ENCODE assay signal across 21 cellular contexts in genomic region chr7:30754315-30754877, GRCh38. TPM values are rescaled to one million over a fixed set of nuclear protein-coding genes. Genes with fewer than 3 reads are reported as not detected.
DNase-seq lines count a peak whose midpoint lies in the region; ATAC-seq, FAIRE-seq and TF ChIP-seq lines count a peak whose summit lies in the region.
"Had no signal": no experiment of that assay in that cellular context is flagged by ENCODE, and none has a peak within 500 bp of the region (broad histone marks: within the 10 kb centered on the region; RNA-seq: fewer than 3 reads in every experiment).

No MANE protein-coding gene starts in this region.

- no peaks in the 10 kb centered on the region for H3K36me3 ChIP-seq in K562 (ENCODE audit: control insufficient read depth, insufficient read depth, low read length)
- no peaks in the 10 kb centered on the region for H3K36me3 ChIP-seq in HepG2 (replicated peaks in 1 of 2; ENCODE audit: control insufficient read depth in 1 of 2, insufficient read depth in 2 of 2, low read length in 2 of 2)
- peaks cover 9% of the 10 kb centered on the region for H3K36me3 ChIP-seq in thoracic aorta
- H3K36me3 ChIP-seq: BLaER1 had no signal

- TF ChIP-seq CTCF in K562 (IDR thresholded peaks at IDR 0.05 in 2 of 3, conservative IDR thresholded peaks at IDR 0.05 in 1 of 3; ENCODE audit: insufficient read depth in 2 of 3, low read depth in 1 of 3, low read length in 3 of 3): no peak
- TF ChIP-seq CTCF in HepG2 (CRISPR knock-in tag; IDR thresholded peaks at IDR 0.05): no peak
- no peak for TF ChIP-seq CTCF in thoracic aorta (IDR thresholded peaks at IDR 0.05)
- no peak for TF ChIP-seq CTCF in CD4-positive, alpha-beta T cell (IDR thresholded peaks at IDR 0.05)

- no peak overlapping the region for H3K27ac Mint-ChIP-seq in activated naive CD4-positive, alpha-beta T cell treated with anti-CD3 and anti-CD28 coated beads, Interleukin-2, amount 50 U/mL, for 72 hours
- H3K27ac Mint-ChIP-seq in CD4-positive, alpha-beta T cell: no peak overlapping the region
- H3K27ac Mint-ChIP-seq: CD8-positive, alpha-beta T cell had no signal

- H3K4me3 ChIP-seq in K562 (no peak overlapping the region), HepG2 (replicated peaks in 1 of 3; ENCODE audit: insufficient read depth in 1 of 3, low read depth in 2 of 3, low read length in 3 of 3) (no peak overlapping the region), thoracic aorta (peak overlapping the region; percentile 67)
- H3K4me3 ChIP-seq: BLaER1, GM12878 had no signal

- H2AFZ ChIP-seq in K562 (ENCODE audit: low read depth, low read length) (no peak overlapping the region), HepG2 (ENCODE audit: low read length) (no peak overlapping the region)

- TF ChIP-seq EP300 in K562 (IDR thresholded peaks at IDR 0.05; ENCODE audit: low read length) (no peak), HepG2 (IDR thresholded peaks at IDR 0.05; ENCODE audit: low read depth in 2 of 2, low read length in 2 of 2) (no peak), HepG2 (CRISPR knock-in tag; IDR thresholded peaks at IDR 0.05; ENCODE audit: borderline replicate concordance) (no peak)

- ATAC-seq in K562 (no peak), HepG2 (no peak), thoracic aorta (ENCODE audit: insufficient number of reproducible peaks, low FRiP score, low read depth) (no peak)
- ATAC-seq in activated naive CD4-positive, alpha-beta T cell treated with anti-CD3 and anti-CD28 coated beads, Interleukin-2, amount 50 U/mL, for 72 hours: no peak
- ATAC-seq in CD4-positive, alpha-beta T cell (ENCODE audit: poor library complexity): no peak
- ATAC-seq: CD8-positive, alpha-beta T cell; GM12878 had no signal

- no peak overlapping the region for H3K4me2 ChIP-seq in K562 (ENCODE audit: insufficient read depth, low read length)
- no peak overlapping the region for H3K4me2 ChIP-seq in HepG2 (ENCODE audit: low read depth, low read length)
- H3K4me2 ChIP-seq: BLaER1 had no signal

- H3K4me1 ChIP-seq in K562 (replicated peaks in 1 of 2; ENCODE audit: control insufficient read depth in 2 of 2, insufficient read depth in 2 of 2, low read length in 2 of 2) (peaks cover 9 to 35% of the 10 kb centered on the region in 2 experiments; a peak in 4 of 5 replicates), HepG2 (ENCODE audit: insufficient read depth, low read length) (peaks cover 12% of the 10 kb centered on the region), thoracic aorta (ENCODE audit: control insufficient read depth in 1 of 2, low read depth in 2 of 2) (peaks cover 36 to 85% of the 10 kb centered on the region in 2 donors)
- H3K4me1 ChIP-seq: BLaER1 had no signal

- intact Hi-C loops in K562 (cut with micrococcal nuclease) (no loop called here), HepG2 (cut with micrococcal nuclease; ENCODE audit: unreplicated experiment) (no loop called here)
- intact Hi-C loops in CD4-positive, alpha-beta T cell (cut with DNase I, micrococcal nuclease): no loop called here

- TF ChIP-seq POLR2A in K562 (conservative IDR thresholded peaks at IDR 0.05) (no peak), HepG2 (IDR thresholded peaks at IDR 0.05; ENCODE audit: insufficient read depth in 1 of 2, low read depth in 2 of 2, low read length in 2 of 2) (no peak)

- WGBS in K562 (ENCODE audit: insufficient coverage, low coverage, missing lambda C conversion rate): 59% methylated on average over 6 of the region's 6 CpGs
- 42% methylated on average over 6 of the region's 6 CpGs for WGBS in HepG2 (ENCODE audit: low lambda C conversion rate)

- peak; percentile 28 for FAIRE-seq in HTR-8/SVneo (lab: Jason Lieb, UNC)
- no peak for FAIRE-seq in K562 (lab: Jason Lieb, UNC)
- FAIRE-seq in HepG2 (lab: Jason Lieb, UNC): no peak
- FAIRE-seq: GM12878 had no signal

- no peak overlapping the region for H3K9ac ChIP-seq in K562 (ENCODE audit: insufficient read depth in 1 of 2, low read depth in 2 of 2, low read length in 2 of 2)
- no peak overlapping the region for H3K9ac ChIP-seq in HepG2 (ENCODE audit: insufficient read depth, low read depth, low read length)
- H3K9ac ChIP-seq: BLaER1 had no signal

- in situ Hi-C loops in K562 (cut with MboI) (no loop called here), HepG2 (cut with HindIII; ENCODE audit: extremely low pct_ligation_motif_present, low pct_unique_long_range_greater_than_20kb) (no loop called here)

- H4K20me1 ChIP-seq in K562 (replicated peaks; ENCODE audit: control insufficient read depth, insufficient read depth, low read length): no peaks in the 10 kb centered on the region
- H4K20me1 ChIP-seq in HepG2 (ENCODE audit: insufficient read depth, low read length): no peaks in the 10 kb centered on the region
- H4K20me1 ChIP-seq: BLaER1 had no signal

- H3K9me3 ChIP-seq in K562 (replicated peaks; ENCODE audit: control insufficient read depth, insufficient read depth, low read depth, low read length) (peaks cover 2% of the 10 kb centered on the region; the same call in 1 of the 2 replicates), HepG2 (ENCODE audit: low read length) (no peaks in the 10 kb centered on the region), thoracic aorta (no peaks in the 10 kb centered on the region)
- no peaks in the 10 kb centered on the region for H3K9me3 ChIP-seq in CD4-positive, alpha-beta T cell (ENCODE audit: control insufficient read depth, low read length)

- BruUV-seq in K562 (replicated peaks; lab: Mats Ljungman, UMichigan) (no TSS peak), HepG2 (replicated peaks; lab: Mats Ljungman, UMichigan) (no TSS peak)

- H3K27me3 Mint-ChIP-seq in CD4-positive, alpha-beta T cell: peaks cover 1% of the 10 kb centered on the region

- POLR2A ChIA-PET in K562 (lab: Yijun Ruan, JAX) (interaction anchor here (0.7 kb wide), 2 partner anchors 234 to 594 kb away, joined by 3 read pairs; no protein-coding TSS in a partner anchor), HepG2 (lab: Yijun Ruan, JAX) (no interaction called here)
- POLR2A ChIA-PET in CD4-positive, alpha-beta T cell (lab: Charles Lee): no interaction called here

- no peaks in the 10 kb centered on the region for H3K79me2 ChIP-seq in K562 (ENCODE audit: control insufficient read depth, insufficient read depth, low read length)
- no peaks in the 10 kb centered on the region for H3K79me2 ChIP-seq in HepG2 (ENCODE audit: insufficient read depth, low read length)

- H3K9me1 ChIP-seq in K562 (ENCODE audit: control insufficient read depth, insufficient read depth, low read length): no peaks in the 10 kb centered on the region

- no peak for DNase-seq in HTR-8/SVneo (ENCODE audit: insufficient read length, low spot score)
- no peak for DNase-seq in K562 (ENCODE audit: extremely low read depth in 1 of 4, low spot score in 3 of 4)
- DNase-seq in HepG2 (ENCODE audit: low spot score): no peak
- DNase-seq in thoracic aorta (ENCODE audit: low spot score): no peak
- no peak for DNase-seq in activated naive CD4-positive, alpha-beta T cell treated with anti-CD3 and anti-CD28 coated beads, Interleukin-2, amount 50 U/mL, for 72 hours (ENCODE audit: low spot score in 2 of 2)
- DNase-seq in DMS114 treated with DMSO at 0.1 percent for 48 hours (lab: John Stamatoyannopoulos, UW; ENCODE audit: unreplicated experiment): no peak
- DNase-seq in CD4-positive, alpha-beta T cell: no peak
- DNase-seq: Calu3; CD8-positive, alpha-beta T cell; DMS53; EL; Karpas-422; NCI-H1417 treated with DMSO at 0.1 percent for 48 hours; NCI-H1930; NCI-H345; NCI-H524 treated with DMSO at 0.1 percent for 48 hours; RPMI8226; SIG-M5 had no signal

- no peak overlapping the region for H3K27ac ChIP-seq in K562 (ENCODE audit: extremely low read depth, low read depth, low read length)
- H3K27ac ChIP-seq in HepG2 (ENCODE audit: extremely low read length, insufficient read depth, low read length): no peak overlapping the region
- peak overlapping the region in 1 of 2 donors; percentile 96 for H3K27ac ChIP-seq in thoracic aorta
- no peak overlapping the region for H3K27ac ChIP-seq in CD4-positive, alpha-beta T cell (ENCODE audit: low read depth, low read length)
- H3K27ac ChIP-seq: BLaER1 had no signal

- CTCF ChIA-PET in K562 (lab: Yijun Ruan, JAX; ENCODE audit: low intra/inter-chr PET ratio): no interaction called here
- CTCF ChIA-PET in HepG2 (lab: Yijun Ruan, JAX; ENCODE audit: low intra/inter-chr PET ratio, low total read pairs): no interaction called here
- CTCF ChIA-PET in CD4-positive, alpha-beta T cell (lab: Charles Lee): no interaction called here

- no peak overlapping the region for H3K4me3 Mint-ChIP-seq in CD4-positive, alpha-beta T cell
- H3K4me3 Mint-ChIP-seq: CD8-positive, alpha-beta T cell had no signal

- H3K36me3 Mint-ChIP-seq in activated naive CD4-positive, alpha-beta T cell treated with anti-CD3 and anti-CD28 coated beads, Interleukin-2, amount 50 U/mL, for 72 hours: peaks cover 0 to 8% of the 10 kb centered on the region in 2 donors
- H3K36me3 Mint-ChIP-seq in CD4-positive, alpha-beta T cell (ENCODE audit: low read depth): no peaks in the 10 kb centered on the region
- H3K36me3 Mint-ChIP-seq: CD8-positive, alpha-beta T cell had no signal

- H3K9me3 Mint-ChIP-seq in activated naive CD4-positive, alpha-beta T cell treated with anti-CD3 and anti-CD28 coated beads, Interleukin-2, amount 50 U/mL, for 72 hours: no peaks in the 10 kb centered on the region
- no peaks in the 10 kb centered on the region for H3K9me3 Mint-ChIP-seq in CD4-positive, alpha-beta T cell
- H3K9me3 Mint-ChIP-seq: CD8-positive, alpha-beta T cell had no signal

- no peak for TF ChIP-seq RAD21 in K562 (CRISPR knock-in tag; conservative IDR thresholded peaks at IDR 0.05 in 1 of 2, IDR thresholded peaks at IDR 0.05 in 1 of 2)
- TF ChIP-seq RAD21 in HepG2 (CRISPR knock-in tag; IDR thresholded peaks at IDR 0.05): no peak

- no peaks in the 10 kb centered on the region for H3K4me1 Mint-ChIP-seq in CD4-positive, alpha-beta T cell (ENCODE audit: low read depth)

- no peaks in the 10 kb centered on the region for H3K27me3 ChIP-seq in K562 (ENCODE audit: control insufficient read depth in 2 of 2, insufficient read depth in 2 of 2, low read length in 2 of 2)
- H3K27me3 ChIP-seq in HepG2 (ENCODE audit: control insufficient read depth in 1 of 2, insufficient read depth in 2 of 2, low read length in 2 of 2): no peaks in the 10 kb centered on the region
- no peaks in the 10 kb centered on the region for H3K27me3 ChIP-seq in thoracic aorta (replicated peaks; ENCODE audit: insufficient read depth)
- H3K27me3 ChIP-seq in CD4-positive, alpha-beta T cell (ENCODE audit: control insufficient read depth, insufficient read depth, low read length): no peaks in the 10 kb centered on the region
- H3K27me3 ChIP-seq: BLaER1 had no signal

RNA-seq across cellular contexts. Expression of gene INMT, which starts 2.5 kb away (rescaled TPM):
- total RNA-seq in K562 (2011; cell fraction: chromatin; rRNA removed; ENCODE audit: low replicate concordance): not detected in 2 replicates
- total RNA-seq in K562 (2011; cell fraction: nucleolus; rRNA removed): not detected in 2 replicates
- not detected in 2 replicates for total RNA-seq in K562 (2011; cell fraction: nucleoplasm; rRNA removed)
- total RNA-seq in K562 (2014; rRNA removed) (not detected in 2 replicates), K562 (2014; rRNA removed; fragmentation: Illumina TruSeq; extraction: Trizol) (not detected in 2 replicates), K562 (2015; rRNA removed; fragmentation: Illumina TruSeq; extraction: Trizol) (0.04 TPM in 1 of 2 replicates, not detected in the other), K562 (2021) (0.11 and 0.27 TPM in 2 replicates), HepG2 (2016; rRNA removed; fragmentation: Illumina TruSeq; extraction: Trizol) (not detected in 2 replicates), thoracic aorta (100 to 1,000 TPM; 137 to 243 TPM)
- polyA plus RNA-seq in K562 (2011; rRNA removed) (not detected in 2 replicates), K562 (2014; fragmentation: Illumina TruSeq; extraction: Trizol) (not detected in 2 replicates), K562 (2014; fragmentation: Nextera tagmentation; extraction: Ambion mirVana) (not detected), K562 (2014; rRNA removed) (not detected in 2 replicates), HepG2 (2011; rRNA removed) (not detected in 2 replicates)
- polyA plus RNA-seq in K562 (2011; cell fraction: cytosol; rRNA removed): not detected in 2 replicates
- polyA plus RNA-seq in K562 (2011; cell fraction: nucleus; rRNA removed): not detected in 2 replicates
- 0.05 TPM in 1 of 2 replicates, not detected in the other for polyA plus RNA-seq in K562 (2012)
- not detected in 2 replicates for polyA minus RNA-seq in K562 (2011; rRNA and poly(A)+ RNA removed)
- polyA minus RNA-seq in K562 (2011; cell fraction: cytosol; rRNA and poly(A)+ RNA removed): not detected in 2 replicates
- not detected in 2 replicates for polyA minus RNA-seq in K562 (2011; cell fraction: nucleus; rRNA and poly(A)+ RNA removed)
- not detected in 2 replicates for total RNA-seq in HepG2 (2016; cell fraction: cytosol; rRNA removed; fragmentation: Illumina TruSeq; extraction: Trizol; ENCODE audit: low read depth)
- total RNA-seq in HepG2 (2016; cell fraction: insoluble cytoplasmic fraction; rRNA removed; fragmentation: Illumina TruSeq; extraction: Trizol): not detected in 2 replicates
- not detected in 2 replicates for total RNA-seq in HepG2 (2016; cell fraction: membrane; rRNA removed; fragmentation: Illumina TruSeq; extraction: Trizol)
- not detected in 2 replicates for total RNA-seq in HepG2 (2016; cell fraction: nucleus; rRNA removed; fragmentation: Illumina TruSeq; extraction: Trizol)
- polyA plus RNA-seq in HepG2 (2011; cell fraction: cytosol; rRNA removed): not detected in 2 replicates
- not detected in 2 replicates for polyA plus RNA-seq in HepG2 (2011; cell fraction: nucleus; rRNA removed)
- polyA plus RNA-seq in HepG2 (2012): not detected in 2 replicates
- not detected in 2 replicates for polyA plus RNA-seq in HepG2 (2016; cell fraction: cytosol; fragmentation: Illumina TruSeq; extraction: Trizol; ENCODE audit: low read depth)
- polyA plus RNA-seq in HepG2 (2016; cell fraction: insoluble cytoplasmic fraction; fragmentation: Illumina TruSeq; extraction: Trizol; ENCODE audit: low read depth): not detected in 2 replicates
- polyA plus RNA-seq in HepG2 (2016; cell fraction: membrane; fragmentation: Illumina TruSeq; extraction: Trizol; ENCODE audit: low read depth): not detected in 2 replicates
- polyA plus RNA-seq in HepG2 (2016; cell fraction: nucleus; fragmentation: Illumina TruSeq; extraction: Trizol; ENCODE audit: insufficient read depth, low read depth): not detected in 2 replicates
- polyA minus RNA-seq in HepG2 (2011; rRNA and poly(A)+ RNA removed; ENCODE audit: low replicate concordance): not detected in 2 replicates
- not detected in 2 replicates for polyA minus RNA-seq in HepG2 (2011; cell fraction: cytosol; rRNA and poly(A)+ RNA removed)
- polyA minus RNA-seq in HepG2 (2011; cell fraction: nucleus; rRNA and poly(A)+ RNA removed): not detected in 2 replicates
- under 1 TPM in 1 of 2 donors, not detected in 1; 0.33 TPM for total RNA-seq in activated naive CD4-positive, alpha-beta T cell treated with anti-CD3 and anti-CD28 coated beads, Interleukin-2, amount 50 U/mL, for 72 hours
- total RNA-seq in CD4-positive, alpha-beta T cell: under 1 TPM; 0.36 to 0.69 TPM
- total RNA-seq: Calu3, MCF 10A had no signal

RNA-seq across cellular contexts. Expression of gene MINDY4, which starts 16.8 kb away (rescaled TPM):
- total RNA-seq in K562 (2011; cell fraction: chromatin; rRNA removed; ENCODE audit: low replicate concordance): 30.4 and 31.9 TPM in 2 replicates
- total RNA-seq in K562 (2011; cell fraction: nucleolus; rRNA removed): 15.9 and 17.5 TPM in 2 replicates
- total RNA-seq in K562 (2011; cell fraction: nucleoplasm; rRNA removed): 20.6 and 29.6 TPM in 2 replicates
- total RNA-seq in K562 (2014; rRNA removed) (11.0 and 13.0 TPM in 2 replicates), K562 (2014; rRNA removed; fragmentation: Illumina TruSeq; extraction: Trizol) (9.9 and 11.9 TPM in 2 replicates), K562 (2015; rRNA removed; fragmentation: Illumina TruSeq; extraction: Trizol) (14.1 and 14.4 TPM in 2 replicates), K562 (2021) (12.6 and 13.1 TPM in 2 replicates), HepG2 (2016; rRNA removed; fragmentation: Illumina TruSeq; extraction: Trizol) (not detected in 2 replicates), thoracic aorta (10 to 100 TPM; 32.0 to 44.0 TPM)
- polyA plus RNA-seq in K562 (2011; rRNA removed) (4.9 and 8.1 TPM in 2 replicates), K562 (2014; fragmentation: Illumina TruSeq; extraction: Trizol) (13.6 and 16.7 TPM in 2 replicates), K562 (2014; fragmentation: Nextera tagmentation; extraction: Ambion mirVana) (1 to 10 TPM; 2.1 to 2.3 TPM), K562 (2014; rRNA removed) (9.7 and 10.0 TPM in 2 replicates), HepG2 (2011; rRNA removed) (not detected in 2 replicates)
- 3.5 and 6.6 TPM in 2 replicates for polyA plus RNA-seq in K562 (2011; cell fraction: cytosol; rRNA removed)
- polyA plus RNA-seq in K562 (2011; cell fraction: nucleus; rRNA removed): 14.3 and 27.5 TPM in 2 replicates
- polyA plus RNA-seq in K562 (2012): 8.7 and 10.6 TPM in 2 replicates
- polyA minus RNA-seq in K562 (2011; rRNA and poly(A)+ RNA removed): 8.8 and 10.5 TPM in 2 replicates
- polyA minus RNA-seq in K562 (2011; cell fraction: cytosol; rRNA and poly(A)+ RNA removed): 4.8 and 6.0 TPM in 2 replicates
- 21.9 and 22.3 TPM in 2 replicates for polyA minus RNA-seq in K562 (2011; cell fraction: nucleus; rRNA and poly(A)+ RNA removed)
- total RNA-seq in HepG2 (2016; cell fraction: cytosol; rRNA removed; fragmentation: Illumina TruSeq; extraction: Trizol; ENCODE audit: low read depth): not detected in 2 replicates
- not detected in 2 replicates for total RNA-seq in HepG2 (2016; cell fraction: insoluble cytoplasmic fraction; rRNA removed; fragmentation: Illumina TruSeq; extraction: Trizol)
- total RNA-seq in HepG2 (2016; cell fraction: membrane; rRNA removed; fragmentation: Illumina TruSeq; extraction: Trizol): not detected in 2 replicates
- not detected in 2 replicates for total RNA-seq in HepG2 (2016; cell fraction: nucleus; rRNA removed; fragmentation: Illumina TruSeq; extraction: Trizol)
- polyA plus RNA-seq in HepG2 (2011; cell fraction: cytosol; rRNA removed): not detected in 2 replicates
- polyA plus RNA-seq in HepG2 (2011; cell fraction: nucleus; rRNA removed): not detected in 2 replicates
- polyA plus RNA-seq in HepG2 (2012): not detected in 2 replicates
- not detected in 2 replicates for polyA plus RNA-seq in HepG2 (2016; cell fraction: cytosol; fragmentation: Illumina TruSeq; extraction: Trizol; ENCODE audit: low read depth)
- not detected in 2 replicates for polyA plus RNA-seq in HepG2 (2016; cell fraction: insoluble cytoplasmic fraction; fragmentation: Illumina TruSeq; extraction: Trizol; ENCODE audit: low read depth)
- not detected in 2 replicates for polyA plus RNA-seq in HepG2 (2016; cell fraction: membrane; fragmentation: Illumina TruSeq; extraction: Trizol; ENCODE audit: low read depth)
- not detected in 2 replicates for polyA plus RNA-seq in HepG2 (2016; cell fraction: nucleus; fragmentation: Illumina TruSeq; extraction: Trizol; ENCODE audit: insufficient read depth, low read depth)
- polyA minus RNA-seq in HepG2 (2011; rRNA and poly(A)+ RNA removed; ENCODE audit: low replicate concordance): not detected in 2 replicates
- polyA minus RNA-seq in HepG2 (2011; cell fraction: cytosol; rRNA and poly(A)+ RNA removed): not detected in 2 replicates
- not detected in 2 replicates for polyA minus RNA-seq in HepG2 (2011; cell fraction: nucleus; rRNA and poly(A)+ RNA removed)
- total RNA-seq in activated naive CD4-positive, alpha-beta T cell treated with anti-CD3 and anti-CD28 coated beads, Interleukin-2, amount 50 U/mL, for 72 hours: 1 to 10 TPM in 1 of 2 donors, under 1 TPM in 1; 0.32 to 1.9 TPM
- total RNA-seq in CD4-positive, alpha-beta T cell: under 1 TPM; 0.36 to 0.60 TPM

Comparison
In these comparisons a context has a peak if more than half of its experiments do, and no peak if none do; other contexts are left out.
1. RNA of gene INMT, which starts 2.5 kb away (total RNA-seq): 137 to 243 TPM in thoracic aorta; 0.36 to 0.69 TPM in CD4-positive, alpha-beta T cell, 0.33 TPM in activated naive CD4-positive, alpha-beta T cell treated with anti-CD3 and anti-CD28 coated beads, Interleukin-2, amount 50 U/mL, for 72 hours, 0.04 to 0.27 TPM in K562 and not detected in HepG2; every median in the first group is over 10 times any median in the second.